ENCODE assay signal across 8 cellular contexts in genomic region chr17:31858647-31859486, GRCh38. TPM values are rescaled to one million over a fixed set of nuclear protein-coding genes. Genes with fewer than 3 reads are reported as not detected.
DNase-seq lines count a peak whose midpoint lies in the region; ATAC-seq and TF ChIP-seq lines count a peak whose summit lies in the region.

Gene COPRS, minus strand, starts transcription at chr17:31859244. Its CDS starts 45 bp downstream, at chr17:31859199.

- in situ Hi-C loops in GM13977 (cut with MboI; ENCODE audit: low pct_unique_long_range_greater_than_20kb, low sequenced_read_pairs, unreplicated experiment) = no loop called here

- ATAC-seq in HG03060 (IDR thresholded peaks at IDR 0.05; ENCODE audit: low read depth, unreplicated experiment) = peak; percentile 44
- ATAC-seq in HG03571 (IDR thresholded peaks at IDR 0.05; ENCODE audit: unreplicated experiment) = no peak

- no peaks in the 10 kb centered on the region for H3K27me3 ChIP-seq in layer of hippocampus (ENCODE audit: control insufficient read depth, insufficient read depth, low read length)

- DNase-seq in GM13977 (ENCODE audit: low spot score) = peak; percentile 96
- DNase-seq in NCI-H460 (ENCODE audit: extremely low read depth, low read depth) = peak; percentile 81
- peak; percentile 82 for DNase-seq in activated CD4-positive, alpha-beta T cell treated with anti-CD3 and anti-CD28 coated beads for 48 hours
- DNase-seq in stimulated activated CD4-positive, alpha-beta T cell treated with anti-CD3 and anti-CD28 coated beads, Interleukin-1b, Interleukin-23, amount 100 ng/mL, for 24 hours (ENCODE audit: low read depth in 4 of 4, low spot score in 1 of 4) = peak; percentile 50 to 79 (median 70)

- peak; percentile 27 for TF ChIP-seq CTCF in GM13977 (IDR thresholded peaks at IDR 0.05; ENCODE audit: extremely low read depth, insufficient read depth, missing control alignments)

- H3K27ac ChIP-seq in cingulate gyrus (ENCODE audit: low read depth, low read length) = peak within 1 kb of the TSS; percentile 11
- H3K27ac ChIP-seq in layer of hippocampus (ENCODE audit: low read depth, low read length) = peak within 1 kb of the TSS; percentile 58

RNA-seq across cellular contexts. Expression of gene COPRS, which starts in this region (rescaled TPM):
- total RNA-seq in NCI-H460 (2014; rRNA removed; shearing (Covaris generic)) = 69.3 and 85.5 TPM in 2 replicates
- polyA plus RNA-seq in NCI-H460 (2014; cell fraction: nucleus; rRNA removed) = 109 and 120 TPM in 2 replicates
